In the genomic region with DNA sequence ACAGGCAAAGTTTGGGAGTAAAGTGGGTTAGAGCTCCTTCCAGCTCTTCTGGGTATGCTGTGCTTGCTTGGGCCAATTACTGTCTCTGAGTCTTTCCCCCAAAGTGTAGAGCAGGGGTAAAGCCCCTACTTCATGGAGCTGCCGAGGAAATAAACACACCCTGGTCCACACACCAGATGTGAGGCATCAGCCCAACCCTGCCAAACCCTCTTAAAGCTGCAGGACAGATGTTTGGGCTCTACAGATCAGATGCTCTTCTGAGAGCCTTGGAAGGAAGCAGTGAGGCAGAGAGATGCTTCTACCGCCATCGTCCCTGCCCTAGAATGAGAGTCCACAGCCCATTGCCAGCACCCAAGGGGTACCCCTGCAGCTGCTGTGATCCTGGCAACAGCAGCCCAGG, we compare ENCODE assay signal across 22 cellular contexts.
DNase-seq lines count a peak whose midpoint lies in the region; ATAC-seq, FAIRE-seq and TF ChIP-seq lines count a peak whose summit lies in the region.
"Had no signal": no experiment of that assay in that cellular context is flagged by ENCODE, and none has a peak within 500 bp of the region (broad histone marks: within the 10 kb centered on the region; RNA-seq: fewer than 3 reads in every experiment).

No MANE protein-coding gene starts in this region.

- no peak overlapping the region for H3K18ac ChIP-seq in H1 (ENCODE audit: extremely low read depth, low read length)
- H3K18ac ChIP-seq in mesenchymal stem cell (ENCODE audit: low read depth in 1 of 2, low read length in 2 of 2): no peak overlapping the region

- H3K36me3 ChIP-seq in GM23248 (ENCODE audit: low read depth): no peaks in the 10 kb centered on the region
- no peaks in the 10 kb centered on the region for H3K36me3 ChIP-seq in H1 (ENCODE audit: control insufficient read depth in 2 of 4, insufficient read depth in 4 of 4, low read length in 3 of 4)
- H3K36me3 ChIP-seq in mesenchymal stem cell (ENCODE audit: control insufficient read depth in 1 of 2, insufficient read depth in 2 of 2, low read depth in 1 of 2, low read length in 2 of 2): peaks cover 0 to 31% of the 10 kb centered on the region in 2 experiments
- H3K36me3 ChIP-seq in body of pancreas (replicated peaks in 1 of 2; ENCODE audit: insufficient read depth in 1 of 2, low read depth in 2 of 2): no peaks in the 10 kb centered on the region
- H3K36me3 ChIP-seq in aorta (ENCODE audit: control insufficient read depth in 1 of 2, insufficient read depth in 2 of 2, low read length in 1 of 2): no peaks in the 10 kb centered on the region

- H3K23ac ChIP-seq in H1 (ENCODE audit: insufficient read length): no peak overlapping the region
- no peak overlapping the region for H3K23ac ChIP-seq in mesenchymal stem cell (ENCODE audit: low read length in 2 of 2)

- H3K4me1 ChIP-seq in GM23248 (ENCODE audit: insufficient read depth) (no peaks in the 10 kb centered on the region), H1 (replicated peaks in 1 of 4; ENCODE audit: control insufficient read depth in 3 of 4, insufficient read depth in 4 of 4, low read length in 3 of 4) (no peaks in the 10 kb centered on the region; a peak in 1 of 7 replicates), mesenchymal stem cell (ENCODE audit: control insufficient read depth, insufficient read depth, low read depth, low read length) (peaks cover 31% of the 10 kb centered on the region), body of pancreas (no peaks in the 10 kb centered on the region), aorta (ENCODE audit: control insufficient read depth in 1 of 2, insufficient read depth in 2 of 2, low read length in 2 of 2) (no peaks in the 10 kb centered on the region)

- ATAC-seq in body of pancreas (no peak), aorta (ENCODE audit: low FRiP score) (no peak)
- ATAC-seq: SK-N-SH treated with all-trans-retinoic acid at 6 μM for 48 hours had no signal

- H3F3A ChIP-seq in GM23248 (ENCODE audit: insufficient read depth): no peaks in the 10 kb centered on the region

- POLR2A ChIA-PET in H1 (lab: Charles Lee; ENCODE audit: partially characterized antibody): no interaction called here

- H4K8ac ChIP-seq in H1 (ENCODE audit: extremely low read depth, insufficient read depth, low read length) (peak overlapping the region; percentile 59; the same call in 1 of the 2 replicates), mesenchymal stem cell (ENCODE audit: low read length) (no peak overlapping the region)

- H4K91ac ChIP-seq in H1 (replicated peaks; ENCODE audit: insufficient read length, low read length) (no peak overlapping the region), mesenchymal stem cell (ENCODE audit: low read length) (no peak overlapping the region)

- H3K79me2 ChIP-seq in GM23248 (ENCODE audit: insufficient read depth): no peaks in the 10 kb centered on the region
- no peaks in the 10 kb centered on the region for H3K79me2 ChIP-seq in H1 (ENCODE audit: control insufficient read depth in 1 of 2, insufficient read depth in 2 of 2, low read length in 2 of 2)

- H2BK12ac ChIP-seq in H1 (ENCODE audit: low read depth, low read length) (no peak overlapping the region), mesenchymal stem cell (ENCODE audit: low read length in 2 of 2) (no peak overlapping the region)

- H3K27me3 ChIP-seq in GM23248 (replicated peaks; ENCODE audit: insufficient read depth) (no peaks in the 10 kb centered on the region), H1 (replicated peaks in 1 of 4; ENCODE audit: control insufficient read depth in 3 of 4, extremely low read depth in 1 of 4, insufficient read depth in 3 of 4, low read length in 3 of 4) (peaks cover 0 to 3% (median 0%) of the 10 kb centered on the region in 4 experiments; a peak in 1 of 7 replicates), mesenchymal stem cell (ENCODE audit: control insufficient read depth in 1 of 2, insufficient read depth in 1 of 2, low read length in 2 of 2) (peaks cover 0 to 91% of the 10 kb centered on the region in 2 experiments), body of pancreas (no peaks in the 10 kb centered on the region), aorta (ENCODE audit: control insufficient read depth in 1 of 2, insufficient read depth in 2 of 2, low read length in 1 of 2) (no peaks in the 10 kb centered on the region)

- no peak for FAIRE-seq in H1 (lab: Jason Lieb, UNC)
- FAIRE-seq: A204.1, G401.6, GM19239 had no signal

- TF ChIP-seq EP300 in H1 (IDR thresholded peaks at IDR 0.05; ENCODE audit: borderline replicate concordance in 1 of 2, low read depth in 2 of 2, low read length in 2 of 2): no peak

- H3K27ac ChIP-seq in GM23248 (no peak overlapping the region), H1 (ENCODE audit: low read depth, low read length) (no peak overlapping the region), mesenchymal stem cell (ENCODE audit: low read length, poor library complexity, severe bottlenecking) (no peak overlapping the region), body of pancreas (no peak overlapping the region), aorta (ENCODE audit: low read depth in 1 of 2, low read length in 2 of 2) (no peak overlapping the region)

- no peak overlapping the region for H2BK20ac ChIP-seq in H1 (ENCODE audit: low read length)

- no peaks in the 10 kb centered on the region for H3K9me2 ChIP-seq in GM23248 (ENCODE audit: insufficient read depth)

- H3K9me3 ChIP-seq in GM23248 (ENCODE audit: low read depth) (no peaks in the 10 kb centered on the region), H1 (ENCODE audit: insufficient read depth in 2 of 2, low read depth in 1 of 2, low read length in 1 of 2) (no peaks in the 10 kb centered on the region), mesenchymal stem cell (ENCODE audit: control insufficient read depth, low read length) (no peaks in the 10 kb centered on the region), body of pancreas (no peaks in the 10 kb centered on the region), aorta (ENCODE audit: control insufficient read depth, low read length) (no peaks in the 10 kb centered on the region)

- no peak overlapping the region for H2BK5ac ChIP-seq in H1 (ENCODE audit: low read depth, low read length)
- H2BK5ac ChIP-seq in mesenchymal stem cell (ENCODE audit: low read depth, low read length, poor library complexity, severe bottlenecking): no peak overlapping the region

- H2AK5ac ChIP-seq in H1 (ENCODE audit: low read depth, low read length): no peak overlapping the region
- peak overlapping the region; percentile 17 for H2AK5ac ChIP-seq in mesenchymal stem cell (ENCODE audit: low read length, severe bottlenecking)

- no peak overlapping the region for H2BK120ac ChIP-seq in H1 (replicated peaks; ENCODE audit: low read depth, low read length)
- no peak overlapping the region for H2BK120ac ChIP-seq in mesenchymal stem cell (ENCODE audit: low read depth, low read length)

- H3K4me3 ChIP-seq in AG10803 (ENCODE audit: low read length) (no peak overlapping the region), GM23248 (no peak overlapping the region), H1 (ENCODE audit: extremely low read depth in 1 of 4, insufficient read depth in 2 of 4, low read depth in 3 of 4, low read length in 4 of 4) (no peak overlapping the region), mesenchymal stem cell (ENCODE audit: insufficient read depth in 1 of 2, low read depth in 1 of 2, low read length in 2 of 2) (no peak overlapping the region), body of pancreas (no peak overlapping the region), aorta (ENCODE audit: low read length in 2 of 2) (no peak overlapping the region)

- no peak overlapping the region for H2AFZ ChIP-seq in GM23248
- H2AFZ ChIP-seq in H1 (ENCODE audit: low read length): no peak overlapping the region
- no peak overlapping the region for H2AFZ ChIP-seq in mesenchymal stem cell (ENCODE audit: low read depth, low read length)

- H3K23me2 ChIP-seq in H1 (ENCODE audit: low read depth, low read length): no peaks in the 10 kb centered on the region

- no peak for TF ChIP-seq POLR2A in H1 (IDR thresholded peaks at IDR 0.05; ENCODE audit: control extremely low read depth in 1 of 2, low read depth in 2 of 2, low read length in 2 of 2)
- TF ChIP-seq POLR2A in body of pancreas (IDR thresholded peaks at IDR 0.05): no peak

- H3K4ac ChIP-seq in H1 (replicated peaks; ENCODE audit: insufficient read length, low read depth, low read length) (no peak overlapping the region), mesenchymal stem cell (ENCODE audit: low read depth in 1 of 2, low read length in 2 of 2) (no peak overlapping the region)

- TF ChIP-seq RAD21 in H1 (IDR thresholded peaks at IDR 0.05 in 1 of 2, conservative IDR thresholded peaks at IDR 0.05 in 1 of 2; ENCODE audit: low read depth in 2 of 2, low read length in 2 of 2): no peak

- no peak for TF ChIP-seq CTCF in AG10803 (conservative IDR thresholded peaks at IDR 0.05; ENCODE audit: low read length)
- TF ChIP-seq CTCF in H1 (IDR thresholded peaks at IDR 0.05; ENCODE audit: control extremely low read depth in 1 of 3, insufficient read depth in 1 of 3, low read depth in 1 of 3, low read length in 3 of 3): no peak
- no peak for TF ChIP-seq CTCF in body of pancreas (IDR thresholded peaks at IDR 0.05)

- H3K14ac ChIP-seq in H1 (ENCODE audit: insufficient read length) (no peak overlapping the region), mesenchymal stem cell (ENCODE audit: low read length in 2 of 2) (peak overlapping the region in 1 of 2 experiments; percentile 82)

- no peaks in the 10 kb centered on the region for H3K79me1 ChIP-seq in H1 (ENCODE audit: low read depth, low read length)
- H3K79me1 ChIP-seq in mesenchymal stem cell (replicated peaks; ENCODE audit: low read length, poor library complexity, severe bottlenecking): peaks cover 2% of the 10 kb centered on the region

- no peak overlapping the region for H4K5ac ChIP-seq in H1 (ENCODE audit: insufficient read length, low read depth, low read length)

- in situ Hi-C loops in GM23248 (cut with MboI): no loop called here

- DNase-seq in AG10803 (ENCODE audit: low read depth) (peak; percentile 15), GM23248 (peak; percentile 23), H1 (ENCODE audit: low read depth in 1 of 2, low spot score in 2 of 2) (no peak), mesenchymal stem cell (no peak), NCI-H748 treated with DMSO at 0.1 percent for 48 hours (lab: John Stamatoyannopoulos, UW) (no peak), DMS153 treated with DMSO at 0.1 percent for 48 hours (lab: John Stamatoyannopoulos, UW; ENCODE audit: unreplicated experiment) (no peak), body of pancreas (no peak), aorta (no peak)
- DNase-seq: DMS 273 treated with DMSO at 0.1 percent for 48 hours, KBM-7, NCI-H1105 treated with DMSO at 0.1 percent for 48 hours, NCI-H187, NCI-H2227 treated with DMSO at 0.1 percent for 48 hours, NCI-H510A treated with DMSO at 0.1 percent for 48 hours, NCI-H82, OCI-M1, RPMI8226, SIG-M5 had no signal

- H4K20me1 ChIP-seq in GM23248 (ENCODE audit: insufficient read depth) (no peaks in the 10 kb centered on the region), H1 (replicated peaks in 1 of 2; ENCODE audit: control insufficient read depth in 1 of 2, insufficient read depth in 2 of 2, low read length in 2 of 2) (no peaks in the 10 kb centered on the region)

- intact Hi-C loops in body of pancreas (cut with DNase I): no loop called here
- intact Hi-C loops in aorta (cut with DNase I): no loop called here

- CTCF ChIA-PET in H1 (lab: Charles Lee; ENCODE audit: partially characterized antibody): interaction anchor here (0.6 to 2.6 kb wide), 3 partner anchors 20 to 71 kb away, joined by 3 to 7 read pairs (median 3); no protein-coding TSS in a partner anchor

- H3K56ac ChIP-seq in H1 (replicated peaks; ENCODE audit: insufficient read length, low read depth, low read length): no peak overlapping the region

- H3K9ac ChIP-seq in GM23248 (no peak overlapping the region), H1 (replicated peaks in 1 of 4; ENCODE audit: extremely low read depth in 1 of 4, low read depth in 3 of 4, low read length in 3 of 4) (no peak overlapping the region), mesenchymal stem cell (ENCODE audit: low read length) (no peak overlapping the region)

- 37 to 45% methylated on average over 3 of the region's 3 CpGs for WGBS in GM23248 (ENCODE audit: low coverage in 1 of 2, low lambda C conversion rate in 2 of 2, missing lambda C conversion rate in 2 of 2), 2 experiments
- 86% methylated on average over 3 of the region's 3 CpGs; no CpG with 5 or more reads in 1 of the 2 experiments for WGBS in H1 (ENCODE audit: extremely low coverage in 1 of 2, insufficient coverage in 1 of 2, insufficient read length in 1 of 2, insufficient replicate concordance in 2 of 2, low coverage in 1 of 2, low lambda C conversion rate in 2 of 2, missing lambda C conversion rate in 1 of 2), 2 experiments
- WGBS in mesenchymal stem cell: 57% methylated on average over 3 of the region's 3 CpGs
- 68 to 83% methylated on average over 1 to 3 of the region's 3 CpGs for WGBS in body of pancreas, 2 donors
- WGBS in aorta, 2 donors: 63 to 70% methylated on average over 3 of the region's 3 CpGs

- no peak overlapping the region for H3K4me2 ChIP-seq in GM23248 (ENCODE audit: unreplicated experiment)
- H3K4me2 ChIP-seq in H1 (ENCODE audit: insufficient read depth in 1 of 2, low read depth in 2 of 2, low read length in 2 of 2): no peak overlapping the region
- no peak overlapping the region for H3K4me2 ChIP-seq in mesenchymal stem cell (ENCODE audit: low read length, poor library complexity, severe bottlenecking)

- H2BK15ac ChIP-seq in H1 (ENCODE audit: low read length) (no peak overlapping the region), mesenchymal stem cell (ENCODE audit: low read depth, poor library complexity, severe bottlenecking) (no peak overlapping the region)

Comparison
In these comparisons a context has a peak if more than half of its experiments do, and no peak if none do; other contexts are left out.
1. DNase-seq: peak in AG10803 (single experiment) and GM23248 (single experiment); none in H1 (0 of 2), mesenchymal stem cell (single experiment), NCI-H748 treated with DMSO at 0.1 percent for 48 hours (single experiment), DMS153 treated with DMSO at 0.1 percent for 48 hours (single experiment), body of pancreas (0 of 4) and aorta (0 of 2).